In genomic region chr21:36854391-36854790, GRCh38 we compare ENCODE assay signal across 8 cellular contexts.
DNase-seq lines count a peak whose midpoint lies in the region; ATAC-seq and TF ChIP-seq lines count a peak whose summit lies in the region.

No MANE protein-coding gene starts in this region.

- no peak overlapping the region for H3K9ac ChIP-seq in GM23248
- no peak overlapping the region for H3K9ac ChIP-seq in neural progenitor cell

- DNase-seq in Caki2 (ENCODE audit: low read depth) (peak; percentile 41), GM23248 (peak; percentile 36), PC-9 (no peak), esophagus muscularis mucosa (ENCODE audit: extremely low spot score) (no peak), neural progenitor cell (ENCODE audit: low spot score) (peak; percentile 84), NK-92 (lab: John Stamatoyannopoulos, UW; ENCODE audit: unreplicated experiment) (no peak), ovary (no peak)

- no peaks in the 10 kb centered on the region for H3K9me3 Mint-ChIP-seq in neural progenitor cell

- intact Hi-C loops in PC-9 (cut with micrococcal nuclease; ENCODE audit: unreplicated experiment) (loop anchor here (10.0 kb wide), 1 partner anchor 350 kb away; no protein-coding TSS in a partner anchor), esophagus muscularis mucosa (cut with DNase I) (no loop called here), ovary (cut with DNase I) (no loop called here)

- peak; percentile 59 for TF ChIP-seq CTCF in PC-9 (conservative IDR thresholded peaks at IDR 0.05)
- peak in 2 of 3 experiments; percentile 31 to 35 for TF ChIP-seq CTCF in esophagus muscularis mucosa (IDR thresholded peaks at IDR 0.05)
- TF ChIP-seq CTCF in neural progenitor cell (IDR thresholded peaks at IDR 0.05), result peak; percentile 89
- no peak for TF ChIP-seq CTCF in ovary (IDR thresholded peaks at IDR 0.05)

- H3K36me3 Mint-ChIP-seq in neural progenitor cell, result no peaks in the 10 kb centered on the region

- H3K4me2 ChIP-seq in GM23248 (ENCODE audit: unreplicated experiment) (no peak overlapping the region), PC-9 (no peak overlapping the region), neural progenitor cell (no peak overlapping the region)

- no peak for ATAC-seq in GM21619 (IDR thresholded peaks at IDR 0.05; ENCODE audit: unreplicated experiment)

- in situ Hi-C loops in Caki2 (cut with HindIII; ENCODE audit: low pct_unique_long_range_greater_than_20kb, low sequenced_read_pairs) (no loop called here), GM23248 (cut with MboI) (no loop called here)

- H3K4me3 ChIP-seq in GM23248 (no peak overlapping the region), PC-9 (no peak overlapping the region), esophagus muscularis mucosa (no peak overlapping the region), neural progenitor cell (no peak overlapping the region), ovary (no peak overlapping the region)

- H4K20me1 ChIP-seq in GM23248 (ENCODE audit: insufficient read depth) (no peaks in the 10 kb centered on the region), PC-9 (ENCODE audit: insufficient read depth) (no peaks in the 10 kb centered on the region), neural progenitor cell (ENCODE audit: low read depth) (no peaks in the 10 kb centered on the region)

- TF ChIP-seq POLR2A in esophagus muscularis mucosa (IDR thresholded peaks at IDR 0.05; ENCODE audit: low read depth) (no peak), ovary (IDR thresholded peaks at IDR 0.05) (no peak)

- peaks cover 24% of the 10 kb centered on the region for H3K4me1 Mint-ChIP-seq in neural progenitor cell

- no TSS peak for BruUV-seq in PC-9 (replicated peaks; lab: Mats Ljungman, UMichigan)

- peaks cover 2% of the 10 kb centered on the region for H3K27me3 Mint-ChIP-seq in neural progenitor cell (ENCODE audit: insufficient read depth, low read depth)

- H3K27me3 ChIP-seq in GM23248 (replicated peaks; ENCODE audit: insufficient read depth) (no peaks in the 10 kb centered on the region), PC-9 (ENCODE audit: insufficient read depth, low read depth) (no peaks in the 10 kb centered on the region), esophagus muscularis mucosa (no peaks in the 10 kb centered on the region), neural progenitor cell (no peaks in the 10 kb centered on the region), ovary (no peaks in the 10 kb centered on the region)

- TF ChIP-seq EP300 in esophagus muscularis mucosa (IDR thresholded peaks at IDR 0.05), result no peak
- TF ChIP-seq EP300 in ovary (IDR thresholded peaks at IDR 0.05), result no peak

- H3F3A ChIP-seq in GM23248 (ENCODE audit: insufficient read depth) (no peaks in the 10 kb centered on the region), PC-9 (ENCODE audit: insufficient read depth, low read depth) (no peaks in the 10 kb centered on the region), neural progenitor cell (ENCODE audit: low read depth) (no peaks in the 10 kb centered on the region)

- H3K9me2 ChIP-seq in GM23248 (ENCODE audit: insufficient read depth) (no peaks in the 10 kb centered on the region), PC-9 (ENCODE audit: insufficient read depth) (no peaks in the 10 kb centered on the region)

- no peaks in the 10 kb centered on the region for H3K79me2 ChIP-seq in GM23248 (ENCODE audit: insufficient read depth)
- no peaks in the 10 kb centered on the region for H3K79me2 ChIP-seq in PC-9 (ENCODE audit: low read depth)
- H3K79me2 ChIP-seq in neural progenitor cell (ENCODE audit: low read depth), result no peaks in the 10 kb centered on the region

- CTCF ChIA-PET in PC-9 (lab: Charles Lee), result interaction anchor here (0.6 kb wide), 1 partner anchor 564 kb away, joined by 3 read pairs; no protein-coding TSS in a partner anchor

- H3K36me3 ChIP-seq in GM23248 (ENCODE audit: low read depth) (no peaks in the 10 kb centered on the region), PC-9 (ENCODE audit: low read depth) (no peaks in the 10 kb centered on the region), esophagus muscularis mucosa (no peaks in the 10 kb centered on the region), neural progenitor cell (no peaks in the 10 kb centered on the region), ovary (no peaks in the 10 kb centered on the region)

- no peak overlapping the region for H3K27ac Mint-ChIP-seq in neural progenitor cell

- H3K9me3 ChIP-seq in GM23248 (ENCODE audit: low read depth), result no peaks in the 10 kb centered on the region
- H3K9me3 ChIP-seq in PC-9 (ENCODE audit: insufficient read depth, low read depth), result no peaks in the 10 kb centered on the region
- H3K9me3 ChIP-seq in esophagus muscularis mucosa, result no peaks in the 10 kb centered on the region
- no peaks in the 10 kb centered on the region for H3K9me3 ChIP-seq in neural progenitor cell (ENCODE audit: low read depth)
- H3K9me3 ChIP-seq in ovary, result no peaks in the 10 kb centered on the region

- H3K4me1 ChIP-seq in GM23248 (ENCODE audit: insufficient read depth), result peaks cover 12% of the 10 kb centered on the region; the same call in 1 of the 2 replicates
- H3K4me1 ChIP-seq in PC-9 (replicated peaks; ENCODE audit: insufficient read depth), result peaks cover 14% of the 10 kb centered on the region
- H3K4me1 ChIP-seq in esophagus muscularis mucosa, result peaks cover 0 to 10% (median 0%) of the 10 kb centered on the region in 4 donors
- H3K4me1 ChIP-seq in neural progenitor cell, result peaks cover 14% of the 10 kb centered on the region
- H3K4me1 ChIP-seq in ovary (ENCODE audit: insufficient read depth), result peaks cover 2% of the 10 kb centered on the region

- H2AFZ ChIP-seq in GM23248 (no peak overlapping the region), PC-9 (no peak overlapping the region), neural progenitor cell (replicated peaks) (no peak overlapping the region)

- H3K27ac ChIP-seq in GM23248 (no peak overlapping the region), PC-9 (no peak overlapping the region), esophagus muscularis mucosa (replicated peaks in 1 of 4) (no peak overlapping the region), neural progenitor cell (no peak overlapping the region), ovary (no peak overlapping the region)

- WGBS in GM23248 (ENCODE audit: low coverage in 1 of 2, low lambda C conversion rate in 2 of 2, missing lambda C conversion rate in 2 of 2), 2 experiments, result 58 to 62% methylated on average over 5 of the region's 5 CpGs
- WGBS in esophagus muscularis mucosa, result 57% methylated on average over 5 of the region's 5 CpGs
- WGBS in ovary, 3 donors, result 48 to 49% (median 49%) methylated on average over 5 of the region's 5 CpGs

- no peak overlapping the region for H3K4me3 Mint-ChIP-seq in neural progenitor cell

- POLR2A ChIA-PET in PC-9 (lab: Charles Lee; ENCODE audit: unreplicated experiment), result interaction anchor here (0.6 to 0.7 kb wide), 2 partner anchors 135 to 143 kb away, joined by 3 to 6 read pairs; no protein-coding TSS in a partner anchor

Comparison
In these comparisons a context has a peak if more than half of its experiments do, and no peak if none do; other contexts are left out.
1. DNase-seq: peak in Caki2 (single experiment), GM23248 (single experiment) and neural progenitor cell (single experiment); none in PC-9 (0 of 2), esophagus muscularis mucosa (single experiment), NK-92 (single experiment) and ovary (0 of 5).
2. CTCF ChIP-seq: peak in PC-9 (single experiment), esophagus muscularis mucosa (2 of 3) and neural progenitor cell (single experiment); none in ovary (0 of 3).